ENCODE assay signal across 9 cellular contexts in the genomic region with DNA sequence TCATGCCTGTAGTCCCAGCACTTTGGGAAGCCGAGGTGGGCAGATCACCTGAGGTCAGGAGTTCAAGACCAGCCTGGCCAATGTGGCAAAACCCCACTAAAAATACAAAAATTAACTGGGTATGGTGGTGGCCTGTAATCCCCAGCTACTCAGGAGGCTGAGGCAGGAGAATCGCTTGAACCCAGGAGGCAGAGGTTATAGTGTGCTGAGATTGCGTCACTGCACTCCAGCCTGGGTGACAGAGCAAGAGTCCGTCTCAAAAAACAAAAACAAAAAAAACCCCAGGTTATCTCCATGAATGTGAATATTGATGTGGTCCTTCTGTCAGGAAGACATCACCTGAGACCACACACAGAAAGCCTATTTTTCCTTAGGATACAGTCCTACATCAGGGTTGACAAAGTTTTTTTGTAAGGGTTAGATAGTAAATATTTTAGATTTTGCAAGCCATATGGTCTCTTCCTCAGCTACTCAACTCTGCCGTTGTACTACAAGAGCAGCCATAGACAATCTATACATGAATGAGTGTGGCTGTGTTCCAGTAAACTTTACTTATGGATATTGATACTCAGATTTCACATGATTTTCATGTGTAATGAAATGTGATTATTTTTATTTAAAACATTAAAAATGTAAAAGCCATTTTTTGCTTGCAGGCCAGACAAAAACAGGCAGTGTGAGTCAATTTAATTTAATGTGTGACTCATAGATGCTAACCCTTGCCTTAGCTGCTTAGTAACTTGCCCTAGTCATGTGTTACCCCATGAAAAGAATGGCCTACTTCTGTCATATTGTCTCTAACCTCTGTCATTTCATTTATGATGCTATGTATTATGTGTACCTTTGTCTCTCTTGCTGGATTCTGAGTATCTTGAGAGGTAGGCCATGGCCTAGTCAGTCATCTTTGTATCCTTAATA.
DNase-seq lines count a peak whose midpoint lies in the region; ATAC-seq and TF ChIP-seq lines count a peak whose summit lies in the region.
"Had no signal": no experiment of that assay in that cellular context is flagged by ENCODE, and none has a peak within 500 bp of the region (broad histone marks: within the 10 kb centered on the region; RNA-seq: fewer than 3 reads in every experiment).

No MANE protein-coding gene starts in this region.

- no peaks in the 10 kb centered on the region for H4K20me1 ChIP-seq in PC-3 (ENCODE audit: low read length)

- no peaks in the 10 kb centered on the region for H3K27me3 ChIP-seq in PC-3 (ENCODE audit: low read length)
- no peaks in the 10 kb centered on the region for H3K27me3 ChIP-seq in esophagus (ENCODE audit: control insufficient read depth in 1 of 2, insufficient read depth in 2 of 2, low read length in 2 of 2)
- H3K27me3 ChIP-seq: testis had no signal

- intact Hi-C loops in PC-3 (cut with micrococcal nuclease) (no loop called here), posterior cingulate gyrus (cut with DNase I) (no loop called here)

- CTCF ChIA-PET in PC-3 (lab: Charles Lee), result no interaction called here

- peak overlapping the region; percentile 25 for H3K9ac ChIP-seq in PC-3 (ENCODE audit: low read length)

- H3K27ac ChIP-seq in PC-3 (ENCODE audit: low read length), result peak overlapping the region; percentile 87
- peak overlapping the region; percentile 26 to 59 for H3K27ac ChIP-seq in esophagus (ENCODE audit: low read depth in 2 of 2, low read length in 1 of 2)

- in situ Hi-C loops in Caki2 (cut with HindIII; ENCODE audit: low pct_unique_long_range_greater_than_20kb, low sequenced_read_pairs), result no loop called here

- peaks cover 37% of the 10 kb centered on the region for H3K79me2 ChIP-seq in PC-3 (ENCODE audit: low read length)

- BruUV-seq in PC-3 (replicated peaks; lab: Mats Ljungman, UMichigan), result no TSS peak

- H3F3A ChIP-seq in PC-3 (ENCODE audit: low read length, unreplicated experiment), result peaks cover 5% of the 10 kb centered on the region

- no peaks in the 10 kb centered on the region for H3K9me2 ChIP-seq in PC-3 (replicated peaks; ENCODE audit: low read length)

- POLR2A ChIA-PET in PC-3 (lab: Charles Lee; ENCODE audit: unreplicated experiment), result no interaction called here

- peak overlapping the region; percentile 31; the same call in 1 of the 2 replicates for H2AFZ ChIP-seq in PC-3 (ENCODE audit: low read length)

- peak overlapping the region; percentile 70 for H3K4me2 ChIP-seq in PC-3 (ENCODE audit: low read length)

- peak; percentile 83 for ATAC-seq in PC-3

- H3K36me3 ChIP-seq in PC-3 (ENCODE audit: low read depth, low read length) (no peaks in the 10 kb centered on the region), esophagus (ENCODE audit: control insufficient read depth in 2 of 2, insufficient read depth in 2 of 2, low read length in 1 of 2) (no peaks in the 10 kb centered on the region)

- peak; percentile 54 for DNase-seq in Caki2 (ENCODE audit: low read depth)
- DNase-seq in PC-3, result peak; percentile 80
- peak; percentile 64 for DNase-seq in putamen (ENCODE audit: low spot score)
- no peak for DNase-seq in NCI-H187 treated with DMSO at 0.1 percent for 48 hours (lab: John Stamatoyannopoulos, UW)
- DNase-seq in NCI-H1436 (lab: John Stamatoyannopoulos, UW), result no peak
- no peak for DNase-seq in NCI-H510A treated with DMSO at 0.1 percent for 48 hours (lab: John Stamatoyannopoulos, UW)
- no peak for DNase-seq in posterior cingulate gyrus
- DNase-seq: testis had no signal

- TF ChIP-seq CTCF in PC-3 (conservative IDR thresholded peaks at IDR 0.05; ENCODE audit: low read depth, low read length), result no peak

- H3K9me3 ChIP-seq in PC-3 (ENCODE audit: low read length) (no peaks in the 10 kb centered on the region), esophagus (ENCODE audit: control insufficient read depth in 2 of 2, insufficient read depth in 1 of 2, low read depth in 1 of 2, low read length in 1 of 2) (no peaks in the 10 kb centered on the region)
- H3K9me3 ChIP-seq: testis had no signal

- H3K4me1 ChIP-seq in PC-3 (ENCODE audit: insufficient read depth, low read length) (peaks cover 36% of the 10 kb centered on the region), esophagus (ENCODE audit: control insufficient read depth in 2 of 2, insufficient read depth in 2 of 2, low read length in 1 of 2) (no peaks in the 10 kb centered on the region)

- 82 to 85% methylated on average over 5 of the region's 5 CpGs for WGBS in esophagus, 2 donors

- H3K4me3 ChIP-seq in PC-3 (ENCODE audit: low read length), result peak overlapping the region; percentile 19; the same call in 1 of the 2 replicates
- no peak overlapping the region for H3K4me3 ChIP-seq in esophagus (ENCODE audit: low read depth in 1 of 2, low read length in 2 of 2)
- H3K4me3 ChIP-seq: testis had no signal

Comparison
In these comparisons a context has a peak if more than half of its experiments do, and no peak if none do; other contexts are left out.
1. DNase-seq: peak in Caki2 (single experiment), PC-3 (single experiment) and putamen (single experiment); none in NCI-H187 treated with DMSO at 0.1 percent for 48 hours (single experiment), NCI-H1436 (single experiment), NCI-H510A treated with DMSO at 0.1 percent for 48 hours (single experiment) and posterior cingulate gyrus (0 of 10).